ENCODE assay signal across 27 cellular contexts in the genomic region with DNA sequence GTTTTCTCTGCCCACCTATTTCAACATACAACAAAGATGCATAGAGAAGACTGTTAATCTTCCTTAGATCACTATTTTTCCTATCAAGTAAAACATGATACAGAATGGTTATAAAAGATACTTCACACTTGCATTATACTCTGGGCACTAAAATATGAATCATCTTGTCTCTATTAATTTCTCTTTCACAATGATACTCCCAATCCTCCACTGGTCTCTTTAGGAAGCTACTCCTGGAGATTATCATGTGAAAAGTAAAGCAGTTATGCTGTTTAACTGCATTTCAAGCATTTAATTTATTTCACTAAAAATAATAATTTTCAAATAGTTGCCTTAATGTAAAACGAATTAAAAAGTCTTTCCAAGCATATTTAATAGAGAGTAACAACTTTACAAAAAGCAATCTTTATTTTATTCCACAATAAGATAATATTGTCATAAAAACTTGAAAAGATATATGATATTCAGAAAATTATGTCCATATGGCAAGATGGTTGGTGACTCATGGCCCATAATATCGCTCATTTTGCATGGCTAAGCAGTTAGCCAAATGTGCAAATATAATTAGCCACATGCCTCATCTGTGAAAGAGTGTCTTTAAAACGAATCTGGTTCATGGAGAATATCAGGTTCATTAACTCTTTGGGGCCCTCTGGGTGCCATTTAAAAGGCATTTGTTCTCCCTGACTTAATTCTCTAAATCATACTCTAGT.
DNase-seq lines count a peak whose midpoint lies in the region; ATAC-seq, FAIRE-seq and TF ChIP-seq lines count a peak whose summit lies in the region.
"Had no signal": no experiment of that assay in that cellular context is flagged by ENCODE, and none has a peak within 500 bp of the region (broad histone marks: within the 10 kb centered on the region; RNA-seq: fewer than 3 reads in every experiment).

No MANE protein-coding gene starts in this region.

- no peak overlapping the region for H2AK5ac ChIP-seq in IMR-90 (ENCODE audit: low read depth, low read length)

- no peak overlapping the region for H2BK15ac ChIP-seq in IMR-90 (ENCODE audit: low read depth, low read length)

- no peak overlapping the region for H2BK5ac ChIP-seq in IMR-90 (ENCODE audit: low read depth, low read length, poor library complexity, severe bottlenecking)

- H4K8ac ChIP-seq in IMR-90 (ENCODE audit: low read depth in 2 of 2, low read length in 2 of 2) = no peak overlapping the region

- no CpG with 5 or more reads among the region's 3 CpGs for WGBS in IMR-90 (ENCODE audit: extremely low coverage in 2 of 2, insufficient read length in 1 of 2), 2 experiments

- no peak overlapping the region for H4K91ac ChIP-seq in IMR-90 (ENCODE audit: insufficient read depth, low read depth, low read length)

- no peak overlapping the region for H3K4me3 ChIP-seq in BE2C (ENCODE audit: low read depth, low read length)
- H3K4me3 ChIP-seq in IMR-90 (ENCODE audit: insufficient read depth, low read depth, low read length) = no peak overlapping the region
- H3K4me3 ChIP-seq in astrocyte (ENCODE audit: insufficient read depth, low read depth, low read length) = no peak overlapping the region
- H3K4me3 ChIP-seq: BLaER1 treated with 17β-estradiol and CSF1 and Interleukin-3, amounts not matched to agents 10 nM and 100 nM; heart right ventricle; K562; PC-9 had no signal

- H2AK9ac ChIP-seq in IMR-90 (replicated peaks; ENCODE audit: low read depth, low read length, poor library complexity) = no peak overlapping the region

- DNase-seq in BE2C (peak; percentile 32), IMR-90 (peak; percentile 6), NCI-H69 (lab: John Stamatoyannopoulos, UW) (peak; percentile 98), astrocyte (ENCODE audit: low read depth) (peak; percentile 9), KBM-7 (no peak), LoVo (ENCODE audit: low spot score) (no peak)
- DNase-seq in effector CD4-positive, alpha-beta T cell = no peak
- DNase-seq: ACHN; activated CD4-positive, alpha-beta T cell treated with anti-CD3 and anti-CD28 coated beads, Interleukin-2, amount 50 U/mL, for 48 hours; activated effector memory CD4-positive, alpha-beta T cell treated with anti-CD3 and anti-CD28 coated beads, Interleukin-2, amount 50 U/mL, for 16 hours; activated T-cell treated with anti-CD3 and anti-CD28 coated beads for 4 hours; GDM1; heart right ventricle; NCI-H2029 treated with DMSO at 0.1 percent for 48 hours; NCI-H774; PC-9; stimulated activated CD4-positive, alpha-beta T cell treated with anti-CD3 and anti-CD28 coated beads, Interleukin-2, amount 100 ng/mL, for 48 hours; stimulated activated naive B cell treated with anti-CD40 and anti-IgM and Interleukin-4, amounts not matched to agents 10 μg/mL and 1 μg/mL and 100 μg/mL, for 72 hours had no signal

- H3K36me3 ChIP-seq in BE2C (no peaks in the 10 kb centered on the region), IMR-90 (ENCODE audit: control insufficient read depth, insufficient read depth, low read length) (no peaks in the 10 kb centered on the region), astrocyte (ENCODE audit: insufficient read depth, low read length) (no peaks in the 10 kb centered on the region)
- H3K36me3 ChIP-seq: BLaER1 treated with 17β-estradiol and CSF1 and Interleukin-3, amounts not matched to agents 10 nM and 100 nM; heart right ventricle had no signal

- H3K56ac ChIP-seq in IMR-90 (ENCODE audit: extremely low read depth, insufficient read depth, low read length) = no peak overlapping the region

- H3K14ac ChIP-seq in IMR-90 (replicated peaks; ENCODE audit: low read depth, low read length) = no peak overlapping the region

- no peaks in the 10 kb centered on the region for H3K9me1 ChIP-seq in IMR-90 (ENCODE audit: insufficient read depth, low read length)

- H3K4me1 ChIP-seq in BE2C = peaks cover 13% of the 10 kb centered on the region
- no peaks in the 10 kb centered on the region for H3K4me1 ChIP-seq in IMR-90 (ENCODE audit: control insufficient read depth, insufficient read depth, low read length)
- H3K4me1 ChIP-seq in astrocyte (ENCODE audit: insufficient read depth, low read length) = no peaks in the 10 kb centered on the region
- H3K4me1 ChIP-seq: heart right ventricle had no signal

- H3K79me2 ChIP-seq in astrocyte (ENCODE audit: insufficient read depth, low read length) = no peaks in the 10 kb centered on the region

- peaks cover 4% of the 10 kb centered on the region for H3K9me3 Mint-ChIP-seq in astrocyte (ENCODE audit: unreplicated experiment)

- H2AFZ ChIP-seq in IMR-90 (replicated peaks; ENCODE audit: low read length, poor library complexity) (no peak overlapping the region), astrocyte (ENCODE audit: low read depth, low read length) (no peak overlapping the region)
- H2AFZ ChIP-seq: PC-9 had no signal

- no peaks in the 10 kb centered on the region for H3K36me3 Mint-ChIP-seq in astrocyte (ENCODE audit: low read depth, unreplicated experiment)
- H3K36me3 Mint-ChIP-seq: natural killer cell treated with Interleukin-12 subunit alpha and Interleukin-12 subunit beta and Interleukin-15 and Interleukin-18, amount 100 ng/mL, for 72 hours; stimulated activated naive B cell treated with anti-CD40 and anti-IgM and Interleukin-4, amounts not matched to agents 10 μg/mL and 1 μg/mL and 100 μg/mL, for 72 hours had no signal

- POLR2A ChIA-PET in IMR-90 (lab: Charles Lee; ENCODE audit: unreplicated experiment) = no interaction called here

- intact Hi-C loops in IMR-90 (cut with micrococcal nuclease) = no loop called here

- no peak for ATAC-seq in IMR-90 (ENCODE audit: low read depth)
- ATAC-seq in HG03139 (IDR thresholded peaks at IDR 0.05; ENCODE audit: unreplicated experiment) = no peak
- ATAC-seq: HCT116; heart right ventricle; K562; left lobe of liver; natural killer cell treated with Interleukin-12 subunit alpha and Interleukin-12 subunit beta and Interleukin-15 and Interleukin-18, amount 100 ng/mL, for 72 hours; stimulated activated naive B cell treated with anti-CD40 and anti-IgM and Interleukin-4, amounts not matched to agents 10 μg/mL and 1 μg/mL and 100 μg/mL, for 72 hours; WTC11 had no signal

- no peak overlapping the region for H3K9ac ChIP-seq in IMR-90 (ENCODE audit: low read depth, low read length)
- no peak overlapping the region for H3K9ac ChIP-seq in astrocyte (ENCODE audit: low read length)
- H3K9ac ChIP-seq: BLaER1 treated with 17β-estradiol and CSF1 and Interleukin-3, amounts not matched to agents 10 nM and 100 nM had no signal

- H4K20me1 ChIP-seq in IMR-90 (ENCODE audit: insufficient read depth, low read length) (no peaks in the 10 kb centered on the region), astrocyte (ENCODE audit: insufficient read depth, low read length) (no peaks in the 10 kb centered on the region)
- H4K20me1 ChIP-seq: BLaER1 treated with 17β-estradiol and CSF1 and Interleukin-3, amounts not matched to agents 10 nM and 100 nM had no signal

- no TSS peak for BruUV-seq in IMR-90 (replicated peaks; lab: Mats Ljungman, UMichigan)

- no peak overlapping the region for H4K5ac ChIP-seq in IMR-90 (ENCODE audit: low read depth, low read length)

- in situ Hi-C loops in IMR-90 (cut with MboI; ENCODE audit: low sequenced_read_pairs) (no loop called here), KBM-7 (cut with MboI; ENCODE audit: low pct_unique_long_range_greater_than_20kb, low sequenced_read_pairs) (no loop called here)

- no peak for TF ChIP-seq CTCF in BE2C (IDR thresholded peaks at IDR 0.05; ENCODE audit: low read depth, low read length)
- TF ChIP-seq CTCF in IMR-90 (conservative IDR thresholded peaks at IDR 0.05; ENCODE audit: low read depth, low read length) = no peak
- TF ChIP-seq CTCF in astrocyte (IDR thresholded peaks at IDR 0.05; ENCODE audit: insufficient read depth, low read depth, low read length) = no peak

- no peak overlapping the region for H3K23ac ChIP-seq in IMR-90 (ENCODE audit: low read depth, low read length)

- TF ChIP-seq RAD21 in IMR-90 (IDR thresholded peaks at IDR 0.05; ENCODE audit: low read length) = no peak

- H3K4me1 Mint-ChIP-seq in astrocyte (ENCODE audit: low read depth, unreplicated experiment) = no peaks in the 10 kb centered on the region
- H3K4me1 Mint-ChIP-seq: stimulated activated naive B cell treated with anti-CD40 and anti-IgM and Interleukin-4, amounts not matched to agents 10 μg/mL and 1 μg/mL and 100 μg/mL, for 72 hours; WTC11 had no signal

- H3K9me3 ChIP-seq in BE2C (no peaks in the 10 kb centered on the region), IMR-90 (ENCODE audit: control insufficient read depth, insufficient read depth, low read length) (no peaks in the 10 kb centered on the region), astrocyte (ENCODE audit: insufficient read depth, low read depth, low read length) (no peaks in the 10 kb centered on the region)

- H3K27ac ChIP-seq in IMR-90 (ENCODE audit: insufficient read depth, low read length) (no peak overlapping the region), astrocyte (ENCODE audit: low read depth, low read length) (no peak overlapping the region)
- H3K27ac ChIP-seq: BLaER1 treated with 17β-estradiol and CSF1 and Interleukin-3, amounts not matched to agents 10 nM and 100 nM; heart right ventricle; PC-9 had no signal

- H3K18ac ChIP-seq in IMR-90 (ENCODE audit: low read depth, low read length) = no peak overlapping the region

- no peaks in the 10 kb centered on the region for H3K27me3 ChIP-seq in BE2C
- H3K27me3 ChIP-seq in IMR-90 (ENCODE audit: control insufficient read depth, insufficient read depth, low read length) = no peaks in the 10 kb centered on the region
- H3K27me3 ChIP-seq in astrocyte (ENCODE audit: insufficient read depth, low read length) = no peaks in the 10 kb centered on the region
- H3K27me3 ChIP-seq: BLaER1 treated with 17β-estradiol and CSF1 and Interleukin-3, amounts not matched to agents 10 nM and 100 nM had no signal

- H3K4ac ChIP-seq in IMR-90 (ENCODE audit: low read depth, low read length) = no peak overlapping the region

- no peak overlapping the region for H2BK120ac ChIP-seq in IMR-90 (ENCODE audit: low read depth, low read length)

- no peak for FAIRE-seq in astrocyte (lab: Jason Lieb, UNC)
- FAIRE-seq: K562, urothelium cell line had no signal

- TF ChIP-seq POLR2A in IMR-90 (IDR thresholded peaks at IDR 0.05; ENCODE audit: low read depth, low read length) = no peak

- dilution Hi-C loops in IMR-90 (cut with HindIII; ENCODE audit: low sequenced_read_pairs, unreplicated experiment) = no loop called here

- H3K27me3 Mint-ChIP-seq in astrocyte (ENCODE audit: low read depth, unreplicated experiment) = no peaks in the 10 kb centered on the region
- H3K27me3 Mint-ChIP-seq: dendritic cell treated with granulocyte-macrophage colony-stimulating factor and Interleukin-4, amounts not matched to agents 40 ng/mL and 50 ng/mL, for 4 days; natural killer cell treated with Interleukin-12 subunit alpha and Interleukin-12 subunit beta and Interleukin-15 and Interleukin-18, amount 100 ng/mL, for 72 hours; stimulated activated naive B cell treated with anti-CD40 and anti-IgM and Interleukin-4, amounts not matched to agents 10 μg/mL and 1 μg/mL and 100 μg/mL, for 72 hours had no signal

- H2BK20ac ChIP-seq in IMR-90 (ENCODE audit: low read depth, low read length) = no peak overlapping the region

- H3K4me3 Mint-ChIP-seq in astrocyte (ENCODE audit: unreplicated experiment) = no peak overlapping the region
- H3K4me3 Mint-ChIP-seq: dendritic cell treated with granulocyte-macrophage colony-stimulating factor and Interleukin-4, amounts not matched to agents 40 ng/mL and 50 ng/mL, for 4 days; natural killer cell treated with Interleukin-12 subunit alpha and Interleukin-12 subunit beta and Interleukin-15 and Interleukin-18, amount 100 ng/mL, for 72 hours; stimulated activated naive B cell treated with anti-CD40 and anti-IgM and Interleukin-4, amounts not matched to agents 10 μg/mL and 1 μg/mL and 100 μg/mL, for 72 hours; WTC11 had no signal

- CTCF ChIA-PET in IMR-90 (lab: Yijun Ruan, JAX) = no interaction called here

- no peaks in the 10 kb centered on the region for H3K79me1 ChIP-seq in IMR-90 (ENCODE audit: low read depth in 1 of 2, low read length in 2 of 2)

- no peak overlapping the region for H3K27ac Mint-ChIP-seq in astrocyte (ENCODE audit: unreplicated experiment)
- H3K27ac Mint-ChIP-seq: dendritic cell treated with granulocyte-macrophage colony-stimulating factor and Interleukin-4, amounts not matched to agents 40 ng/mL and 50 ng/mL, for 4 days; natural killer cell treated with Interleukin-12 subunit alpha and Interleukin-12 subunit beta and Interleukin-15 and Interleukin-18, amount 100 ng/mL, for 72 hours; stimulated activated naive B cell treated with anti-CD40 and anti-IgM and Interleukin-4, amounts not matched to agents 10 μg/mL and 1 μg/mL and 100 μg/mL, for 72 hours; WTC11 had no signal

- H3K4me2 ChIP-seq in IMR-90 (ENCODE audit: low read depth, low read length) (no peak overlapping the region), astrocyte (ENCODE audit: low read length) (no peak overlapping the region)
- H3K4me2 ChIP-seq: PC-9 had no signal

Comparison
In these comparisons a context has a peak if more than half of its experiments do, and no peak if none do; other contexts are left out.
1. DNase-seq: peak in BE2C (single experiment), IMR-90 (single experiment), NCI-H69 (single experiment) and astrocyte (single experiment); none in KBM-7 (single experiment), effector CD4-positive, alpha-beta T cell (single experiment) and LoVo (single experiment).